1 cellular context compared by ENCODE assay signal in the genomic region with DNA sequence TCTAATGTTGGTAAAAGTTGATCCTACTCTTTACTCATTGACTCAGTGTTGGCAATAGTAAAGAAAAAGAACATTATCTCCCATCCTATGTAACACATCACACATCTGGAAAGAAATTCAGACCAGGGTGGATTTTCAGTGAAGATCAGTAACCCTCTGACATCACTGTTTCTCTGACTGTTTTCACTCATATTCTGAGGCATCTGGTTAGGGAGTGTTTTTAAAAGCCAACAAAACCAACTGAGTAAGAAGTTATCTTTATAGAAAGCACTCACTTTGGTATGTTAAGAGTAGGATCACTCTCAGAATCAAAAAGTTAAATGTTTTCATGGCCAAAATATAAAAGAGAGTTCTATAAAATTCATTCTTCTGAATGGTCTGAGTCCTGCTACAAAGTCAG.
TF ChIP-seq lines count a peak whose summit lies in the region.

No MANE protein-coding gene starts in this region.

TF ChIP-seq in SK-N-SH, 30 proteins besides CTCF, POLR2A, EP300 and RAD21 (continued from another document):
- TF ChIP-seq REST (IDR thresholded peaks at IDR 0.05; ENCODE audit: low read depth, low read length) (no peak), FOXM1 (IDR thresholded peaks at IDR 0.05; ENCODE audit: low read depth) (no peak), RCOR1 (IDR thresholded peaks at IDR 0.05; ENCODE audit: low read length) (no peak), FOSL2 (IDR thresholded peaks at IDR 0.05; ENCODE audit: borderline replicate concordance, low read depth) (no peak), YY1 (IDR thresholded peaks at IDR 0.05; ENCODE audit: low read depth) (no peak), TEAD4 (IDR thresholded peaks at IDR 0.05; ENCODE audit: borderline replicate concordance, insufficient read depth) (no peak), MAX (IDR thresholded peaks at IDR 0.05; ENCODE audit: low read depth) (no peak), MEF2A (IDR thresholded peaks at IDR 0.05; ENCODE audit: borderline replicate concordance, low read depth) (no peak), GATA2 (CRISPR knock-in tag; IDR thresholded peaks at IDR 0.05) (no peak), ELF1 (IDR thresholded peaks at IDR 0.05) (no peak), FOXJ3 (CRISPR knock-in tag; IDR thresholded peaks at IDR 0.05) (no peak)
- TF ChIP-seq, protein P1, sequence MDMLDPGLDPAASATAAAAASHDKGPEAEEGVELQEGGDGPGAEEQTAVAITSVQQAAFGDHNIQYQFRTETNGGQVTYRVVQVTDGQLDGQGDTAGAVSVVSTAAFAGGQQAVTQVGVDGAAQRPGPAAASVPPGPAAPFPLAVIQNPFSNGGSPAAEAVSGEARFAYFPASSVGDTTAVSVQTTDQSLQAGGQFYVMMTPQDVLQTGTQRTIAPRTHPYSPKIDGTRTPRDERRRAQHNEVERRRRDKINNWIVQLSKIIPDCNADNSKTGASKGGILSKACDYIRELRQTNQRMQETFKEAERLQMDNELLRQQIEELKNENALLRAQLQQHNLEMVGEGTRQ (IDR thresholded peaks at IDR 0.05; ENCODE audit: borderline replicate concordance, low read depth, low read length): no peak
